21 cellular contexts compared by ENCODE assay signal in genomic region chr5:156778139-156778696, GRCh38.
"Had no signal": no experiment of that assay in that cellular context is flagged by ENCODE, and none has a peak within 500 bp of the region (broad histone marks: within the 10 kb centered on the region; RNA-seq: fewer than 3 reads in every experiment).

No MANE protein-coding gene starts in this region.

- ATAC-seq: esophagus mucosa, gastroesophageal sphincter, pancreas, right cardiac atrium had no signal

- H3K4me1 Mint-ChIP-seq: immature natural killer cell, naive B cell had no signal

- H3K4me2 ChIP-seq: smooth muscle cell had no signal

- H3K27me3 Mint-ChIP-seq: progenitor cell of endocrine pancreas had no signal

- H3K27me3 ChIP-seq: gastroesophageal sphincter, pancreas had no signal

- DNase-seq: effector memory CD4-positive, alpha-beta T cell; glutamatergic neuron; immature natural killer cell; left ventricle myocardium inferior; mesenchymal stem cell; midbrain; naive B cell; occipital lobe; pancreas; right cardiac atrium; stimulated activated CD4-positive, alpha-beta T cell treated with anti-CD3 and anti-CD28 coated beads, Interleukin-2, amount 100 ng/mL, for 48 hours; stimulated activated naive CD4-positive, alpha-beta T cell treated with Interleukin-2 at 50 U/mL for 16 hours; trophoblast cell had no signal

- H3K27ac Mint-ChIP-seq: immature natural killer cell, naive B cell, nephron, progenitor cell of endocrine pancreas had no signal

- H3K4me3 ChIP-seq: gastroesophageal sphincter, left ventricle myocardium inferior, lung, pancreas, smooth muscle cell had no signal

- H3K36me3 ChIP-seq: gastroesophageal sphincter, left ventricle myocardium inferior, pancreas had no signal

- H3K9me3 ChIP-seq: gastroesophageal sphincter, left ventricle myocardium inferior, pancreas had no signal

- H3K4me3 Mint-ChIP-seq: immature natural killer cell, naive B cell, nephron had no signal

- H3K4me1 ChIP-seq: gastroesophageal sphincter, pancreas had no signal

- H3K27ac ChIP-seq: gastroesophageal sphincter, left ventricle myocardium inferior, pancreas had no signal

- H3K36me3 Mint-ChIP-seq: immature natural killer cell, naive B cell had no signal

- FAIRE-seq: endometrium, keratinocyte, pancreas had no signal
